ENCODE assay signal across 13 cellular contexts in the genomic region with DNA sequence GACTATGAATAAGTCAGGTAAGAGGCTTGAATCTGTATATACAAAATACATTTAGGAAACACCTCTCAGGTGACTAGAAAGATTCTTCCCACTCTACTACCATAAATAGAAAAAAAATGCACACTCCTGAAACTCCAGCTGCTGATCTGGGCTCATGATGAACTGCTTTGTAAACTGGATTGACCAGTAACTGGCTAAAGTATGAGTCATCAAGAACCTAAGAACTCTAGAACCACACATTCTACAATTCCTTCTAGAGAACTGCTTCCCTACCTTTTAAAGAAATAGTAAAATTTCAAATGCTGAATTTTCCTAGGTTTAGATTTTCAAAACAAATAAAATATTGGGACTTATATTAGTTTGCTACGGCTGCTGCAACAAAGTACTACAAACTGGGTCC. TPM values are rescaled to one million over a fixed set of nuclear protein-coding genes. Genes with fewer than 3 reads are reported as not detected.
DNase-seq lines count a peak whose midpoint lies in the region; ATAC-seq, FAIRE-seq and TF ChIP-seq lines count a peak whose summit lies in the region.
"Had no signal": no experiment of that assay in that cellular context is flagged by ENCODE, and none has a peak within 500 bp of the region (broad histone marks: within the 10 kb centered on the region; RNA-seq: fewer than 3 reads in every experiment).

No MANE protein-coding gene starts in this region.

- peak; percentile 46 to 62 for ATAC-seq in activated CD4-positive, CD25-positive, alpha-beta regulatory T cell treated with anti-CD3 and anti-CD28 coated beads, Interleukin-2, amount 50 U/mL, for 24 hours
- no peak for ATAC-seq in sciatic nerve

- WGBS in small intestine, 3 donors: 93 to 97% (median 97%) methylated on average over 1 of the region's 1 CpG

- no peak for TF ChIP-seq POLR2A in NB4 (IDR thresholded peaks at IDR 0.05; ENCODE audit: extremely low read depth, insufficient read length)

- peaks cover 2 to 4% of the 10 kb centered on the region in 2 donors for H3K4me1 ChIP-seq in small intestine (ENCODE audit: control insufficient read depth in 2 of 2, insufficient read depth in 1 of 2, low read depth in 1 of 2, low read length in 1 of 2)
- no peaks in the 10 kb centered on the region for H3K4me1 ChIP-seq in BE2C

- no peaks in the 10 kb centered on the region for H3K9me3 ChIP-seq in small intestine (ENCODE audit: control insufficient read depth, low read depth)
- H3K9me3 ChIP-seq in BE2C: no peaks in the 10 kb centered on the region

- TF ChIP-seq CTCF in NB4 (IDR thresholded peaks at IDR 0.05; ENCODE audit: low read depth, low read length) (no peak), epithelial cell of proximal tubule (conservative IDR thresholded peaks at IDR 0.05; ENCODE audit: low read depth, low read length) (no peak), BE2C (IDR thresholded peaks at IDR 0.05; ENCODE audit: low read depth, low read length) (no peak)

- intact Hi-C loops in sciatic nerve (cut with DNase I): no loop called here

- H3K27me3 ChIP-seq in small intestine (ENCODE audit: control insufficient read depth in 2 of 2, insufficient read depth in 2 of 2, low read length in 2 of 2) (no peaks in the 10 kb centered on the region), BE2C (no peaks in the 10 kb centered on the region)
- H3K27me3 ChIP-seq: cardiac muscle cell had no signal

- H3K4me3 ChIP-seq in NB4 (ENCODE audit: low read depth, low read length): no peak overlapping the region
- H3K4me3 ChIP-seq in epithelial cell of proximal tubule (ENCODE audit: low read depth, low read length): no peak overlapping the region
- H3K4me3 ChIP-seq in small intestine (ENCODE audit: low read depth in 1 of 2, low read length in 2 of 2): no peak overlapping the region
- H3K4me3 ChIP-seq in BE2C (ENCODE audit: low read depth, low read length): no peak overlapping the region
- H3K4me3 ChIP-seq: cardiac muscle cell had no signal

- no peak for FAIRE-seq in small intestine (lab: Jason Lieb, UNC)

- no peak overlapping the region for H3K27ac ChIP-seq in small intestine (ENCODE audit: low read depth in 1 of 2, low read length in 1 of 2)
- H3K27ac ChIP-seq: cardiac muscle cell, VCaP had no signal

- H3K36me3 ChIP-seq in small intestine (ENCODE audit: control insufficient read depth in 2 of 2, insufficient read depth in 2 of 2, low read length in 2 of 2) (no peaks in the 10 kb centered on the region), BE2C (no peaks in the 10 kb centered on the region)
- H3K36me3 ChIP-seq: cardiac muscle cell had no signal

- DNase-seq in activated CD4-positive, CD25-positive, alpha-beta regulatory T cell treated with anti-CD3 and anti-CD28 coated beads, Interleukin-2, amount 50 U/mL, for 72 hours: no peak
- DNase-seq in NB4 (ENCODE audit: low read depth) (peak; percentile 53), epithelial cell of proximal tubule (ENCODE audit: low read depth) (peak; percentile 46), small intestine (peak; percentile 51), BE2C (no peak), sciatic nerve (ENCODE audit: low spot score) (no peak), midbrain (lab: John Stamatoyannopoulos, UW) (no peak)
- DNase-seq: NCI-H2171; retina; stimulated activated naive CD4-positive, alpha-beta T cell treated with Interleukin-2 at 50 U/mL for 16 hours had no signal

RNA-seq across cellular contexts. Expression of gene ELF1, which starts 55.2 kb away (rescaled TPM):
- total RNA-seq in epithelial cell of proximal tubule (19.5 and 28.5 TPM in 2 replicates), sciatic nerve (61.7 TPM)
- polyA plus RNA-seq in small intestine: 10 to 100 TPM; 34.3 to 40.8 (median 38.0) TPM
- 2.7 TPM for polyA plus RNA-seq in BE2C (2012; ENCODE audit: insufficient read depth, insufficient read length, low read depth)

Comparison
In these comparisons a context has a peak if more than half of its experiments do, and no peak if none do; other contexts are left out.
1. DNase-seq: peak in NB4 (single experiment), epithelial cell of proximal tubule (single experiment) and small intestine (single experiment); none in activated CD4-positive, CD25-positive, alpha-beta regulatory T cell treated with anti-CD3 and anti-CD28 coated beads, Interleukin-2, amount 50 U/mL, for 72 hours (single experiment), BE2C (single experiment), sciatic nerve (single experiment) and midbrain (single experiment).